ENCODE assay signal across 8 cellular contexts in genomic region chr6:157982297-157982579, GRCh38. TPM values are rescaled to one million over a fixed set of nuclear protein-coding genes. Genes with fewer than 3 reads are reported as not detected.
DNase-seq lines count a peak whose midpoint lies in the region; ATAC-seq and TF ChIP-seq lines count a peak whose summit lies in the region.

No MANE protein-coding gene starts in this region.

- H3K27ac ChIP-seq in ectodermal cell (ENCODE audit: insufficient read depth, low read depth, low read length, poor library complexity, severe bottlenecking) = no peak overlapping the region
- peak overlapping the region; percentile 65 for H3K27ac ChIP-seq in mesodermal cell (ENCODE audit: low read depth, low read length, severe bottlenecking)
- H3K27ac ChIP-seq in tibial nerve = peak overlapping the region in 3 of 4 donors; percentile 60 to 87 (median 84)

- H3K36me3 ChIP-seq in ectodermal cell (ENCODE audit: control insufficient read depth, insufficient read depth, low read length) = no peaks in the 10 kb centered on the region
- no peaks in the 10 kb centered on the region for H3K36me3 ChIP-seq in mesodermal cell (ENCODE audit: control insufficient read depth, insufficient read depth, low read length)
- no peaks in the 10 kb centered on the region for H3K36me3 ChIP-seq in tibial nerve

- H3K9me3 ChIP-seq in ectodermal cell (ENCODE audit: control insufficient read depth, low read length) (no peaks in the 10 kb centered on the region), mesodermal cell (ENCODE audit: control insufficient read depth, low read length) (no peaks in the 10 kb centered on the region), tibial nerve (no peaks in the 10 kb centered on the region)

- no peak for TF ChIP-seq POLR2A in tibial nerve (IDR thresholded peaks at IDR 0.05)

- ATAC-seq in GM18907 (IDR thresholded peaks at IDR 0.05; ENCODE audit: unreplicated experiment) (peak; percentile 42), HG03280 (IDR thresholded peaks at IDR 0.05; ENCODE audit: unreplicated experiment) (peak; percentile 38)

- peaks cover 22% of the 10 kb centered on the region for H3K27me3 ChIP-seq in ectodermal cell (ENCODE audit: control insufficient read depth, insufficient read depth, low read length, poor library complexity, severe bottlenecking)
- peaks cover 0 to 8% of the 10 kb centered on the region in 2 donors for H3K27me3 ChIP-seq in tibial nerve

- no peak for DNase-seq in AG09309 (ENCODE audit: low read depth)
- DNase-seq in SW480 (ENCODE audit: low spot score) = peak; percentile 34
- DNase-seq in tibial nerve (ENCODE audit: low spot score in 2 of 2) = no peak
- DNase-seq in amniotic stem cell (lab: John Stamatoyannopoulos, UW) = no peak

- TF ChIP-seq CTCF in AG09309 (IDR thresholded peaks at IDR 0.05; ENCODE audit: control insufficient read depth, insufficient read depth, low read depth, low read length, missing control alignments) (peak; percentile 8), tibial nerve (IDR thresholded peaks at IDR 0.05) (no peak)

- peaks cover 13% of the 10 kb centered on the region for H3K4me1 ChIP-seq in ectodermal cell (ENCODE audit: control insufficient read depth, insufficient read depth, low read length)
- peaks cover 22% of the 10 kb centered on the region for H3K4me1 ChIP-seq in mesodermal cell (ENCODE audit: control insufficient read depth, insufficient read depth, low read length, poor library complexity, severe bottlenecking)
- peaks cover 0 to 18% (median 0%) of the 10 kb centered on the region in 4 donors for H3K4me1 ChIP-seq in tibial nerve

- no peak for TF ChIP-seq EP300 in tibial nerve (IDR thresholded peaks at IDR 0.05)

- H3K4me3 ChIP-seq in AG09309 (ENCODE audit: control insufficient read depth, low read depth, low read length) (peak overlapping the region; percentile 71), ectodermal cell (ENCODE audit: insufficient read depth, low read depth, low read length) (peak overlapping the region; percentile 62), mesodermal cell (ENCODE audit: extremely low read depth, insufficient read depth, low read length, poor library complexity, severe bottlenecking) (peak overlapping the region; percentile 72), tibial nerve (peak overlapping the region; percentile 76 to 84 (median 81))

- 2 to 4% methylated on average over 16 of the region's 16 CpGs for WGBS in ectodermal cell, 2 experiments
- 5% methylated on average over 7 to 13 of the region's 16 CpGs for WGBS in mesodermal cell (ENCODE audit: insufficient coverage in 2 of 2), 2 experiments
- 6 to 15% methylated on average over 8 to 15 of the region's 16 CpGs for WGBS in tibial nerve, 2 donors

RNA-seq across cellular contexts. Expression of gene SYNJ2, which starts 0.6 kb away (rescaled TPM):
- polyA plus RNA-seq in ectodermal cell (2013, experiment 1 of 4) = 3.5 TPM
- 4.6 TPM for polyA plus RNA-seq in ectodermal cell (2013, experiment 2 of 4)
- 3.0 TPM for polyA plus RNA-seq in ectodermal cell (2013, experiment 3 of 4)
- 2.8 TPM for polyA plus RNA-seq in ectodermal cell (2013, experiment 4 of 4)
- polyA plus RNA-seq in mesodermal cell (2013, experiment 1 of 2) = 12.6 TPM
- polyA plus RNA-seq in mesodermal cell (2013, experiment 2 of 2) = 9.9 TPM
- 10 to 100 TPM in 1 of 4 donors, 1 to 10 TPM in 3; 4.4 to 10.5 (median 5.6) TPM for total RNA-seq in tibial nerve
